9 cellular contexts compared by ENCODE assay signal in genomic region chr20:44018684-44019637, GRCh38.
A peak's percentile ranks its signal among the peaks of the same experiment; 100 is the strongest.
DNase-seq lines count a peak whose midpoint lies in the region; ATAC-seq and TF ChIP-seq lines count a peak whose summit lies in the region.
"Had no signal": no experiment of that assay in that cellular context is flagged by ENCODE, and none has a peak within 500 bp of the region (broad histone marks: within the 10 kb centered on the region; RNA-seq: fewer than 3 reads in every experiment).

No MANE protein-coding gene starts in this region.

- intact Hi-C loops in A673 (cut with micrococcal nuclease; ENCODE audit: unreplicated experiment) (no loop called here), mucosa of descending colon (cut with DNase I, micrococcal nuclease) (no loop called here)

- BruUV-seq in A673 (replicated peaks; lab: Mats Ljungman, UMichigan), result no TSS peak

- H3K36me3 ChIP-seq in A673 (ENCODE audit: insufficient read depth, low read length, poor library complexity, severe bottlenecking), result no peaks in the 10 kb centered on the region
- H3K36me3 ChIP-seq in mucosa of descending colon (ENCODE audit: low read depth), result no peaks in the 10 kb centered on the region
- H3K36me3 ChIP-seq in WERI-Rb-1, result no peaks in the 10 kb centered on the region
- H3K36me3 ChIP-seq: pancreas had no signal

- H3K4me1 Mint-ChIP-seq in activated T-helper 17 cell treated with anti-CD3 and anti-CD28 coated beads, Interleukin-2, amount 50 U/mL, for 72 hours, result peaks cover 16% of the 10 kb centered on the region

- TF ChIP-seq CTCF in A673 (conservative IDR thresholded peaks at IDR 0.05; ENCODE audit: low read depth, low read length) (no peak), mucosa of descending colon (IDR thresholded peaks at IDR 0.05) (no peak), WERI-Rb-1 (IDR thresholded peaks at IDR 0.05; ENCODE audit: low read depth, low read length) (no peak)

- H3K4me1 ChIP-seq in A673 (ENCODE audit: insufficient read depth, low read length, poor library complexity, severe bottlenecking) (peaks cover 34% of the 10 kb centered on the region), mucosa of descending colon (ENCODE audit: low read depth) (peaks cover 57% of the 10 kb centered on the region)
- H3K4me1 ChIP-seq: pancreas had no signal

- peak overlapping the region; percentile 73 for H3K4me3 Mint-ChIP-seq in activated T-helper 17 cell treated with anti-CD3 and anti-CD28 coated beads, Interleukin-2, amount 50 U/mL, for 72 hours

- ATAC-seq in activated T-helper 17 cell treated with anti-CD3 and anti-CD28 coated beads, Interleukin-2, amount 50 U/mL, for 72 hours (replicated peaks), result no peak
- peak; percentile 12 for ATAC-seq in mucosa of descending colon

- no peaks in the 10 kb centered on the region for H3K9me3 Mint-ChIP-seq in activated T-helper 17 cell treated with anti-CD3 and anti-CD28 coated beads, Interleukin-2, amount 50 U/mL, for 72 hours

- no peaks in the 10 kb centered on the region for H3K36me3 Mint-ChIP-seq in activated T-helper 17 cell treated with anti-CD3 and anti-CD28 coated beads, Interleukin-2, amount 50 U/mL, for 72 hours (ENCODE audit: low read depth)

- H3K27ac Mint-ChIP-seq in activated T-helper 17 cell treated with anti-CD3 and anti-CD28 coated beads, Interleukin-2, amount 50 U/mL, for 72 hours, result peak overlapping the region; percentile 73

- peak overlapping the region; percentile 49 for H3K27ac ChIP-seq in A673 (ENCODE audit: low read depth, low read length, poor library complexity, severe bottlenecking)
- no peak overlapping the region for H3K27ac ChIP-seq in WERI-Rb-1
- H3K27ac ChIP-seq: pancreas had no signal

- peaks cover 14% of the 10 kb centered on the region for H3K27me3 Mint-ChIP-seq in activated T-helper 17 cell treated with anti-CD3 and anti-CD28 coated beads, Interleukin-2, amount 50 U/mL, for 72 hours

- DNase-seq in A673 (ENCODE audit: low spot score), result no peak
- DNase-seq in GM03348 (ENCODE audit: low spot score), result peak; percentile 19
- peak in 1 of 3 donors; percentile 37 for DNase-seq in mucosa of descending colon
- DNase-seq in NCI-H2227 treated with DMSO at 0.1 percent for 48 hours (lab: John Stamatoyannopoulos, UW), result no peak
- no peak for DNase-seq in WERI-Rb-1
- DNase-seq in foreskin melanocyte, result no peak
- DNase-seq in NCI-H128 (lab: John Stamatoyannopoulos, UW; ENCODE audit: unreplicated experiment), result no peak

- CTCF ChIA-PET in A673 (lab: Charles Lee), result no interaction called here

- POLR2A ChIA-PET in A673 (lab: Charles Lee; ENCODE audit: low non-redundant PET), result no interaction called here

- H3K4me3 ChIP-seq in A673 (ENCODE audit: low read depth, low read length, poor library complexity, severe bottlenecking) (no peak overlapping the region), mucosa of descending colon (no peak overlapping the region), WERI-Rb-1 (ENCODE audit: low read depth, low read length) (no peak overlapping the region)
- H3K4me3 ChIP-seq: pancreas had no signal

- H3K27me3 ChIP-seq in A673 (replicated peaks; ENCODE audit: insufficient read depth, low read depth, low read length, poor library complexity) (no peaks in the 10 kb centered on the region), WERI-Rb-1 (ENCODE audit: insufficient read depth, low read depth, severe bottlenecking) (peaks cover 86% of the 10 kb centered on the region)
- H3K27me3 ChIP-seq: pancreas had no signal

- H3K9me3 ChIP-seq in A673 (ENCODE audit: low read depth, low read length, poor library complexity, severe bottlenecking) (no peaks in the 10 kb centered on the region), mucosa of descending colon (no peaks in the 10 kb centered on the region), WERI-Rb-1 (ENCODE audit: severe bottlenecking) (no peaks in the 10 kb centered on the region)
- H3K9me3 ChIP-seq: pancreas had no signal
